Comparison of ENCODE assay signal across 16 cellular contexts in genomic region chr7:108137040-108137439, GRCh38. TPM values are rescaled to one million over a fixed set of nuclear protein-coding genes. Genes with fewer than 3 reads are reported as not detected.
DNase-seq lines count a peak whose midpoint lies in the region; ATAC-seq and TF ChIP-seq lines count a peak whose summit lies in the region.
"Had no signal": no experiment of that assay in that cellular context is flagged by ENCODE, and none has a peak within 500 bp of the region (broad histone marks: within the 10 kb centered on the region; RNA-seq: fewer than 3 reads in every experiment).

No MANE protein-coding gene starts in this region.

- POLR2A ChIA-PET in activated CD4-positive, alpha-beta T cell treated with anti-CD3 and anti-CD28 coated beads for 36 hours (lab: Charles Lee), result no interaction called here

- no peaks in the 10 kb centered on the region for H3K9me3 ChIP-seq in esophagus muscularis mucosa
- H3K9me3 ChIP-seq: A549, HAP-1 had no signal

- peaks cover 0 to 14% (median 7%) of the 10 kb centered on the region in 4 donors for H3K4me1 ChIP-seq in esophagus muscularis mucosa
- H3K4me1 ChIP-seq: A549, HAP-1 had no signal

- H3K27ac ChIP-seq in esophagus muscularis mucosa (replicated peaks in 1 of 4), result no peak overlapping the region
- H3K27ac ChIP-seq: 22Rv1, A549, GM23248 had no signal

- peaks cover 1% of the 10 kb centered on the region for H3K9me3 Mint-ChIP-seq in activated CD4-positive, alpha-beta T cell treated with anti-CD3 and anti-CD28 coated beads for 36 hours (ENCODE audit: low read depth)
- H3K9me3 Mint-ChIP-seq in stimulated activated naive CD8-positive, alpha-beta T cell treated with anti-CD3 and anti-CD28 coated beads, Interleukin-15, Interleukin-2, amounts not matched to agents 100 ng/mL and 50 ng/mL, for 24 hours, result peaks cover 7% of the 10 kb centered on the region
- peaks cover 7 to 9% of the 10 kb centered on the region in 2 donors for H3K9me3 Mint-ChIP-seq in stimulated activated naive CD8-positive, alpha-beta T cell treated with anti-CD3 and anti-CD28 coated beads, Interleukin-15, amount 100 ng/mL, for 72 hours

- no peak overlapping the region for H3K4me3 Mint-ChIP-seq in activated CD4-positive, alpha-beta T cell treated with anti-CD3 and anti-CD28 coated beads for 36 hours
- H3K4me3 Mint-ChIP-seq in stimulated activated naive CD8-positive, alpha-beta T cell treated with anti-CD3 and anti-CD28 coated beads, Interleukin-15, Interleukin-2, amounts not matched to agents 100 ng/mL and 50 ng/mL, for 24 hours, result peak overlapping the region; percentile 32
- H3K4me3 Mint-ChIP-seq in stimulated activated naive CD8-positive, alpha-beta T cell treated with anti-CD3 and anti-CD28 coated beads, Interleukin-15, amount 100 ng/mL, for 72 hours, result peak overlapping the region in 1 of 2 donors; percentile 10
- H3K4me3 Mint-ChIP-seq: CD14-positive monocyte had no signal

- H3K36me3 Mint-ChIP-seq in activated CD4-positive, alpha-beta T cell treated with anti-CD3 and anti-CD28 coated beads for 36 hours (ENCODE audit: low read depth), result peaks cover 1% of the 10 kb centered on the region
- H3K36me3 Mint-ChIP-seq in stimulated activated naive CD8-positive, alpha-beta T cell treated with anti-CD3 and anti-CD28 coated beads, Interleukin-15, Interleukin-2, amounts not matched to agents 100 ng/mL and 50 ng/mL, for 24 hours (ENCODE audit: low read depth), result peaks cover 6% of the 10 kb centered on the region
- H3K36me3 Mint-ChIP-seq: CD14-positive monocyte; CD4-positive, alpha-beta memory T cell had no signal

- H3K4me1 Mint-ChIP-seq in activated CD4-positive, alpha-beta T cell treated with anti-CD3 and anti-CD28 coated beads for 36 hours, result peaks cover 19% of the 10 kb centered on the region
- peaks cover 49% of the 10 kb centered on the region for H3K4me1 Mint-ChIP-seq in stimulated activated naive CD8-positive, alpha-beta T cell treated with anti-CD3 and anti-CD28 coated beads, Interleukin-15, Interleukin-2, amounts not matched to agents 100 ng/mL and 50 ng/mL, for 24 hours (ENCODE audit: low read depth)
- H3K4me1 Mint-ChIP-seq in stimulated activated naive CD8-positive, alpha-beta T cell treated with anti-CD3 and anti-CD28 coated beads, Interleukin-15, amount 100 ng/mL, for 72 hours, result peaks cover 79% of the 10 kb centered on the region

- TF ChIP-seq POLR2A in esophagus muscularis mucosa (IDR thresholded peaks at IDR 0.05; ENCODE audit: low read depth), result no peak

- DNase-seq in activated CD4-positive, alpha-beta T cell treated with anti-CD3 and anti-CD28 coated beads for 36 hours, result no peak
- no peak for DNase-seq in activated CD4-positive, alpha-beta T cell treated with anti-CD3 and anti-CD28 coated beads, Interleukin-2, amount 50 U/mL, for 48 hours
- DNase-seq in stimulated activated naive CD8-positive, alpha-beta T cell treated with anti-CD3 and anti-CD28 coated beads, Interleukin-15, amount 100 ng/mL, for 72 hours, result no peak
- DNase-seq in esophagus muscularis mucosa (ENCODE audit: extremely low spot score), result peak; percentile 39
- no peak for DNase-seq in stimulated activated CD4-positive, alpha-beta T cell treated with anti-CD3 and anti-CD28 coated beads, Interleukin-15, amount 100 ng/mL, for 24 hours
- DNase-seq: CD4-positive, alpha-beta memory T cell; DMS79 treated with DMSO at 0.1 percent for 48 hours; GF-D8; GM23248 had no signal

- no peaks in the 10 kb centered on the region for H3K36me3 ChIP-seq in esophagus muscularis mucosa
- H3K36me3 ChIP-seq: HAP-1 had no signal

- TF ChIP-seq EP300 in esophagus muscularis mucosa (IDR thresholded peaks at IDR 0.05), result no peak

- peak overlapping the region; percentile 13 for H3K27ac Mint-ChIP-seq in activated CD4-positive, alpha-beta T cell treated with anti-CD3 and anti-CD28 coated beads for 36 hours
- peak overlapping the region; percentile 93 for H3K27ac Mint-ChIP-seq in stimulated activated naive CD8-positive, alpha-beta T cell treated with anti-CD3 and anti-CD28 coated beads, Interleukin-15, Interleukin-2, amounts not matched to agents 100 ng/mL and 50 ng/mL, for 24 hours
- H3K27ac Mint-ChIP-seq in stimulated activated naive CD8-positive, alpha-beta T cell treated with anti-CD3 and anti-CD28 coated beads, Interleukin-15, amount 100 ng/mL, for 72 hours, result no peak overlapping the region

- ATAC-seq in activated CD4-positive, alpha-beta T cell treated with anti-CD3 and anti-CD28 coated beads for 36 hours, result no peak
- ATAC-seq in stimulated activated naive CD8-positive, alpha-beta T cell treated with anti-CD3 and anti-CD28 coated beads, Interleukin-15, amount 100 ng/mL, for 72 hours, result no peak
- no peak for ATAC-seq in GM19023 (IDR thresholded peaks at IDR 0.05; ENCODE audit: unreplicated experiment)
- ATAC-seq: A549 had no signal

- intact Hi-C loops in activated CD4-positive, alpha-beta T cell treated with anti-CD3 and anti-CD28 coated beads for 36 hours (cut with DNase I, micrococcal nuclease), result loop anchor here in 1 of 2 experiments (5.0 kb wide), 1 partner anchor 325 kb away; no protein-coding TSS in a partner anchor
- intact Hi-C loops in esophagus muscularis mucosa (cut with DNase I), result no loop called here

- CTCF ChIA-PET in activated CD4-positive, alpha-beta T cell treated with anti-CD3 and anti-CD28 coated beads for 36 hours (lab: Charles Lee), result interaction anchor here (1.3 kb wide), 1 partner anchor 9 kb away, joined by 4 read pairs; no protein-coding TSS in a partner anchor

- no peak overlapping the region for H3K4me3 ChIP-seq in esophagus muscularis mucosa
- H3K4me3 ChIP-seq: A549, GM23248, HAP-1 had no signal

- peaks cover 8% of the 10 kb centered on the region for H3K27me3 Mint-ChIP-seq in activated CD4-positive, alpha-beta T cell treated with anti-CD3 and anti-CD28 coated beads for 36 hours
- H3K27me3 Mint-ChIP-seq in stimulated activated naive CD8-positive, alpha-beta T cell treated with anti-CD3 and anti-CD28 coated beads, Interleukin-15, Interleukin-2, amounts not matched to agents 100 ng/mL and 50 ng/mL, for 24 hours, result peaks cover 18% of the 10 kb centered on the region
- H3K27me3 Mint-ChIP-seq in stimulated activated naive CD8-positive, alpha-beta T cell treated with anti-CD3 and anti-CD28 coated beads, Interleukin-15, amount 100 ng/mL, for 72 hours, result peaks cover 14% of the 10 kb centered on the region

- no peak for TF ChIP-seq CTCF in esophagus muscularis mucosa (IDR thresholded peaks at IDR 0.05)

- H3K27me3 ChIP-seq in esophagus muscularis mucosa, result no peaks in the 10 kb centered on the region

- WGBS in esophagus muscularis mucosa, result 100% methylated on average over 3 of the region's 3 CpGs

RNA-seq across cellular contexts. Expression of gene LAMB4, which starts 6.9 kb away (rescaled TPM):
- total RNA-seq in activated CD4-positive, alpha-beta T cell treated with anti-CD3 and anti-CD28 coated beads for 36 hours, result not detected
- 1 to 10 TPM in 2 of 4 donors, under 1 TPM in 1, not detected in 1; 0.75 to 2.6 (median 1.7) TPM for total RNA-seq in esophagus muscularis mucosa
- total RNA-seq: CD4-positive, alpha-beta memory T cell; GM23248; HT-29 had no signal

Comparison
In these comparisons a context has a peak if more than half of its experiments do, and no peak if none do; other contexts are left out.
1. H3K27ac Mint-ChIP-seq: peak in activated CD4-positive, alpha-beta T cell treated with anti-CD3 and anti-CD28 coated beads for 36 hours (single experiment) and stimulated activated naive CD8-positive, alpha-beta T cell treated with anti-CD3 and anti-CD28 coated beads, Interleukin-15, Interleukin-2, amounts not matched to agents 100 ng/mL and 50 ng/mL, for 24 hours (single experiment); none in stimulated activated naive CD8-positive, alpha-beta T cell treated with anti-CD3 and anti-CD28 coated beads, Interleukin-15, amount 100 ng/mL, for 72 hours (0 of 2).